Comparison of ENCODE assay signal across 9 cellular contexts in genomic region chr17:6712058-6712853, GRCh38. TPM values are rescaled to one million over a fixed set of nuclear protein-coding genes. Genes with fewer than 3 reads are reported as not detected.
A peak's percentile ranks its signal among the peaks of the same experiment; 100 is the strongest.
DNase-seq lines count a peak whose midpoint lies in the region; ATAC-seq and TF ChIP-seq lines count a peak whose summit lies in the region.
"Had no signal": no experiment of that assay in that cellular context is flagged by ENCODE, and none has a peak within 500 bp of the region (broad histone marks: within the 10 kb centered on the region; RNA-seq: fewer than 3 reads in every experiment).

No MANE protein-coding gene starts in this region.

- no peak for TF ChIP-seq CTCF in kidney epithelial cell (IDR thresholded peaks at IDR 0.05; ENCODE audit: insufficient read depth, low read length, poor library complexity, severe bottlenecking)
- TF ChIP-seq CTCF in omental fat pad (IDR thresholded peaks at IDR 0.05): no peak

- intact Hi-C loops in cardiac septum (cut with DNase I) (no loop called here), Right ventricle myocardium inferior (cut with DNase I) (no loop called here)

- H3K4me3 ChIP-seq in kidney epithelial cell (ENCODE audit: low read depth, low read length): no peak overlapping the region

- DNase-seq in cardiac septum (ENCODE audit: low spot score) (peak; percentile 41), Right ventricle myocardium inferior (ENCODE audit: missing footprints) (no peak), astrocyte of the hippocampus (ENCODE audit: low read depth, low spot score) (peak; percentile 92), kidney epithelial cell (ENCODE audit: low read depth) (peak; percentile 7), ureter (ENCODE audit: low spot score) (peak; percentile 35), omental fat pad (ENCODE audit: low spot score) (no peak), DMS153 (lab: John Stamatoyannopoulos, UW) (no peak)
- DNase-seq: activated effector memory CD4-positive, alpha-beta T cell treated with Interleukin-2 at 50 U/mL for 16 hours had no signal

- peaks cover 33% of the 10 kb centered on the region for H3K27me3 ChIP-seq in kidney epithelial cell (ENCODE audit: control insufficient read depth, insufficient read depth, low read length)

- ATAC-seq in Right ventricle myocardium inferior: no peak
- no peak for ATAC-seq in omental fat pad (ENCODE audit: low FRiP score)
- ATAC-seq in GM18861 (IDR thresholded peaks at IDR 0.05; ENCODE audit: unreplicated experiment): no peak

- no peaks in the 10 kb centered on the region for H3K36me3 ChIP-seq in kidney epithelial cell (ENCODE audit: control insufficient read depth, insufficient read depth, low read length)

RNA-seq across cellular contexts. Expression of gene SLC13A5, which starts 0.9 kb away (rescaled TPM):
- total RNA-seq in cardiac septum (0.11 TPM), Right ventricle myocardium inferior (not detected), kidney epithelial cell (0.08 TPM in 1 of 2 replicates, not detected in the other), ureter (not detected), omental fat pad (under 1 TPM in 1 of 4 donors, not detected in 3; 0.25 TPM)

RNA-seq across cellular contexts. Expression of gene XAF1, which starts 43.6 kb away (rescaled TPM):
- 31.7 TPM for total RNA-seq in cardiac septum
- total RNA-seq in Right ventricle myocardium inferior: 16.8 TPM
- total RNA-seq in kidney epithelial cell: 2.5 and 13.3 TPM in 2 replicates
- total RNA-seq in ureter: 55.0 TPM
- 100 to 1,000 TPM in 1 of 4 donors, 10 to 100 TPM in 3; 17.5 to 201 (median 33.6) TPM for total RNA-seq in omental fat pad

Comparison
In these comparisons a context has a peak if more than half of its experiments do, and no peak if none do; other contexts are left out.
1. DNase-seq: peak in cardiac septum (single experiment), astrocyte of the hippocampus (single experiment), kidney epithelial cell (single experiment) and ureter (single experiment); none in Right ventricle myocardium inferior (single experiment), omental fat pad (single experiment) and DMS153 (single experiment).